In genomic region chr1:25501235-25502058, GRCh38 we compare ENCODE assay signal across 9 cellular contexts. TPM values are rescaled to one million over a fixed set of nuclear protein-coding genes. Genes with fewer than 3 reads are reported as not detected.
A peak's percentile ranks its signal among the peaks of the same experiment; 100 is the strongest.
DNase-seq lines count a peak whose midpoint lies in the region; ATAC-seq and TF ChIP-seq lines count a peak whose summit lies in the region.
"Had no signal": no experiment of that assay in that cellular context is flagged by ENCODE, and none has a peak within 500 bp of the region (broad histone marks: within the 10 kb centered on the region; RNA-seq: fewer than 3 reads in every experiment).

No MANE protein-coding gene starts in this region.

- H3K27me3 Mint-ChIP-seq in central memory CD8-positive, alpha-beta T cell: peaks cover 6% of the 10 kb centered on the region
- H3K27me3 Mint-ChIP-seq in naive thymus-derived CD4-positive, alpha-beta T cell: no peaks in the 10 kb centered on the region

- CTCF ChIA-PET in naive thymus-derived CD4-positive, alpha-beta T cell (lab: Charles Lee): interaction anchor here (0.8 to 6.9 kb wide), 6 partner anchors 20 to 117 kb away, joined by 3 to 227 read pairs (median 4); no protein-coding TSS in a partner anchor

- no peaks in the 10 kb centered on the region for H3K9me3 Mint-ChIP-seq in central memory CD8-positive, alpha-beta T cell
- no peaks in the 10 kb centered on the region for H3K9me3 Mint-ChIP-seq in naive thymus-derived CD4-positive, alpha-beta T cell

- TF ChIP-seq EP300 in stomach (IDR thresholded peaks at IDR 0.05): no peak

- peaks cover 0 to 18% of the 10 kb centered on the region in 2 donors for H3K4me1 ChIP-seq in naive thymus-derived CD4-positive, alpha-beta T cell (ENCODE audit: control insufficient read depth in 2 of 2, insufficient read depth in 2 of 2, low read length in 2 of 2)
- H3K4me1 ChIP-seq in stomach: peaks cover 0 to 20% (median 11%) of the 10 kb centered on the region in 4 donors

- H3K9me3 ChIP-seq in naive thymus-derived CD4-positive, alpha-beta T cell (ENCODE audit: control insufficient read depth in 2 of 3, low read length in 3 of 3): no peaks in the 10 kb centered on the region
- no peaks in the 10 kb centered on the region for H3K9me3 ChIP-seq in stomach

- intact Hi-C loops in naive thymus-derived CD4-positive, alpha-beta T cell (cut with micrococcal nuclease): loop anchor here in 1 of 2 donors (5.0 kb wide), 2 partner anchors 106 to 296 kb away; no protein-coding TSS in a partner anchor
- intact Hi-C loops in stomach (cut with DNase I; ENCODE audit: low total_unique reads): no loop called here

- no peaks in the 10 kb centered on the region for H3K27me3 ChIP-seq in naive thymus-derived CD4-positive, alpha-beta T cell (ENCODE audit: control insufficient read depth in 2 of 2, insufficient read depth in 2 of 2, low read length in 2 of 2)
- H3K27me3 ChIP-seq in stomach: no peaks in the 10 kb centered on the region

- peaks cover 26% of the 10 kb centered on the region for H3K36me3 Mint-ChIP-seq in central memory CD8-positive, alpha-beta T cell (ENCODE audit: insufficient read depth)
- H3K36me3 Mint-ChIP-seq in naive thymus-derived CD4-positive, alpha-beta T cell: peaks cover 3 to 21% (median 11%) of the 10 kb centered on the region in 5 donors

- peaks cover 5% of the 10 kb centered on the region for H3K4me1 Mint-ChIP-seq in central memory CD8-positive, alpha-beta T cell
- peaks cover 10 to 25% (median 23%) of the 10 kb centered on the region in 7 donors for H3K4me1 Mint-ChIP-seq in naive thymus-derived CD4-positive, alpha-beta T cell

- no peak for TF ChIP-seq POLR2A in stomach (IDR thresholded peaks at IDR 0.05)

- 63 to 70% (median 68%) methylated on average over 7 of the region's 7 CpGs for WGBS in stomach, 5 donors

- no peak overlapping the region for H3K4me3 Mint-ChIP-seq in central memory CD8-positive, alpha-beta T cell
- no peak overlapping the region for H3K4me3 Mint-ChIP-seq in naive thymus-derived CD4-positive, alpha-beta T cell

- no peak for TF ChIP-seq CTCF in stomach (IDR thresholded peaks at IDR 0.05)

- DNase-seq in DMS 273 (lab: John Stamatoyannopoulos, UW; ENCODE audit: unreplicated experiment): peak; percentile 41
- DNase-seq in DMS 273 treated with DMSO at 0.1 percent for 48 hours (lab: John Stamatoyannopoulos, UW): no peak
- DNase-seq in HT-29 (ENCODE audit: low spot score): peak; percentile 21
- no peak for DNase-seq in central memory CD8-positive, alpha-beta T cell (ENCODE audit: low spot score in 2 of 2)
- peak in 2 of 9 donors; percentile 17 to 31 for DNase-seq in naive thymus-derived CD4-positive, alpha-beta T cell
- DNase-seq in stomach: no peak
- no peak for DNase-seq in SW 1271 (lab: John Stamatoyannopoulos, UW)
- DNase-seq in nucleus accumbens (lab: John Stamatoyannopoulos, UW): no peak
- DNase-seq: activated gamma-delta T cell had no signal

- H3K36me3 ChIP-seq in naive thymus-derived CD4-positive, alpha-beta T cell (ENCODE audit: control insufficient read depth in 2 of 3, insufficient read depth in 3 of 3, low read length in 3 of 3): peaks cover 0 to 26% (median 9%) of the 10 kb centered on the region in 3 experiments
- H3K36me3 ChIP-seq in stomach: peaks cover 3 to 46% (median 39%) of the 10 kb centered on the region in 4 donors

- H3K4me3 ChIP-seq in naive thymus-derived CD4-positive, alpha-beta T cell (ENCODE audit: low read length): no peak overlapping the region
- no peak overlapping the region for H3K4me3 ChIP-seq in stomach

- POLR2A ChIA-PET in naive thymus-derived CD4-positive, alpha-beta T cell (lab: Charles Lee): interaction anchor here (0.7 to 1.2 kb wide), 3 partner anchors 13 to 123 kb away, joined by 3 to 4 read pairs (median 3); no protein-coding TSS in a partner anchor

- H3K27ac ChIP-seq in naive thymus-derived CD4-positive, alpha-beta T cell (ENCODE audit: low read depth, low read length): no peak overlapping the region
- H3K27ac ChIP-seq in stomach: no peak overlapping the region

- peak overlapping the region; percentile 44 for H3K27ac Mint-ChIP-seq in central memory CD8-positive, alpha-beta T cell (ENCODE audit: low read depth)
- peak overlapping the region in 6 of 9 donors; percentile 21 to 69 (median 61) for H3K27ac Mint-ChIP-seq in naive thymus-derived CD4-positive, alpha-beta T cell

- ATAC-seq in central memory CD8-positive, alpha-beta T cell (replicated peaks; ENCODE audit: extremely low read depth, poor library complexity, severe bottlenecking): no peak
- ATAC-seq in naive thymus-derived CD4-positive, alpha-beta T cell: peak; percentile 14

RNA-seq across cellular contexts. Expression of gene LDLRAP1, which starts 42.0 kb away (rescaled TPM):
- 12.4 and 17.2 TPM in 2 replicates for total RNA-seq in HT-29 (2014; rRNA removed; shearing (Covaris generic))
- total RNA-seq in naive thymus-derived CD4-positive, alpha-beta T cell: 100 to 1,000 TPM in 4 of 5 experiments, 10 to 100 TPM in 1; 28.1 to 364 (median 159) TPM
- 100 to 1,000 TPM; 301 to 853 TPM for polyA plus RNA-seq in naive thymus-derived CD4-positive, alpha-beta T cell
- total RNA-seq in stomach: 10 to 100 TPM in 4 of 5 donors, not detected in 1; 10.6 to 73.7 (median 39.8) TPM
- polyA plus RNA-seq in stomach: 10 to 100 TPM; 13.3 to 17.6 (median 15.7) TPM

Comparison
In these comparisons a context has a peak if more than half of its experiments do, and no peak if none do; other contexts are left out.
1. DNase-seq: peak in DMS 273 (single experiment) and HT-29 (single experiment); none in DMS 273 treated with DMSO at 0.1 percent for 48 hours (single experiment), central memory CD8-positive, alpha-beta T cell (0 of 2), stomach (single experiment), SW 1271 (0 of 2) and nucleus accumbens (0 of 56).